ENCODE assay signal across 15 cellular contexts in the genomic region with DNA sequence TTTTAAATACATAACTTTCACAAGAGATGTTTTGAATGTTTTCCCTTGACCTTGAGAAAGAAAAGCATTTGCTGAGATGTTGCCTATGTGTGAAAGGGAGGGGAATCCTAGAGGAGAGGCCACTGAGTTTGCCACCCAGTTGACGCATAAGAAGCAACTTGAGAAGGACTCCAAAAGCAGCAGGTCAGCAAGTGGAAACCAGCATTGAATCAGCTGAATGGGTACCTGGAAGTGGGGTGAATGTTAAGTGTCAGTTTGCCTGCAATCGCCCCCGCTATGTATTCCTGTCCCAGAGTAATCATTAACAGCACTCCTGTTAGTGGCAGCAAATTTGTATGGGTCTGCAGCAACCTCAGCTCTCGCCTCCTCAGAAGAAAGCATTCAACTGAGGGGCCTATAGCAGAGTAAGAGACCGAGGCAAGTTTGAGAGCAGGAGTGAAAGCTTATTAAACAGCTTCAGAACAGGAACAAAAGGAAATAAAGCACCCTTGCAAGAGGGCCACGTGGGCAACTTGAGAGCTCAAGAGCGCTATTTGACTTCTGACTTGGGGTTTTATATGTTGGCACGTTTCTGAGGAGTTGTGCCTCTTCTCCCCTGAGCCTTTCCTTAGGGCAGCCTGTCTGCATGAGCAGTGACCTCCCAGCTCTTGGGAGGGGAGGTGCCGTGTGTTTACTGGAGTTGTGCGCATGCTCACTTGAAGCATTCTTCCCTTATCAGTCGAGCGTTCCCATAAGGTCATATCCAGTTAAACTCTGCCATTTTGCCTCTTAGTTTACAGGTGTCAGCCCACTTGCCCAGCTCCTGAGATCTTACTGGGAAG.
DNase-seq lines count a peak whose midpoint lies in the region; ATAC-seq, FAIRE-seq and TF ChIP-seq lines count a peak whose summit lies in the region.
"Had no signal": no experiment of that assay in that cellular context is flagged by ENCODE, and none has a peak within 500 bp of the region (broad histone marks: within the 10 kb centered on the region; RNA-seq: fewer than 3 reads in every experiment).

No MANE protein-coding gene starts in this region.

- ATAC-seq in GM21717 (IDR thresholded peaks at IDR 0.05; ENCODE audit: unreplicated experiment), result peak; percentile 5
- ATAC-seq in lung (ENCODE audit: insufficient read depth, low FRiP score), result peak; percentile 42
- no peak for ATAC-seq in T-cell (replicated peaks in 1 of 4)

- H3K4me3 Mint-ChIP-seq in T-cell, result no peak overlapping the region
- H3K4me3 Mint-ChIP-seq: activated naive CD4-positive, alpha-beta T cell treated with anti-CD3 and anti-CD28 coated beads, Interleukin-2, amount 50 U/mL, for 24 hours had no signal

- peak overlapping the region in 1 of 2 donors; percentile 80 for H3K27ac ChIP-seq in lung (ENCODE audit: low read depth in 1 of 2, low read length in 1 of 2)
- H3K27ac ChIP-seq in ovary, result no peak overlapping the region

- H3K9me3 ChIP-seq in lung (ENCODE audit: control insufficient read depth in 2 of 2, insufficient read depth in 1 of 2, low read length in 1 of 2) (no peaks in the 10 kb centered on the region), ovary (no peaks in the 10 kb centered on the region)

- H3K4me1 ChIP-seq in lung (ENCODE audit: control insufficient read depth in 2 of 2, insufficient read depth in 2 of 2, low read length in 2 of 2) (peaks cover 0 to 2% of the 10 kb centered on the region in 2 donors), ovary (ENCODE audit: insufficient read depth) (peaks cover 3% of the 10 kb centered on the region)

- CTCF ChIA-PET in T-cell (lab: Charles Lee), result interaction anchor here in 1 of 2 donors (0.6 kb wide), 1 partner anchor 314 kb away, joined by 6 read pairs; no protein-coding TSS in a partner anchor

- H3K27ac Mint-ChIP-seq in T-cell, result no peak overlapping the region
- H3K27ac Mint-ChIP-seq: activated naive CD4-positive, alpha-beta T cell treated with anti-CD3 and anti-CD28 coated beads, Interleukin-2, amount 50 U/mL, for 24 hours had no signal

- intact Hi-C loops in ovary (cut with DNase I), result no loop called here

- H3K4me1 Mint-ChIP-seq in T-cell, result no peaks in the 10 kb centered on the region
- H3K4me1 Mint-ChIP-seq: activated naive CD4-positive, alpha-beta T cell treated with anti-CD3 and anti-CD28 coated beads, Interleukin-2, amount 50 U/mL, for 24 hours had no signal

- 70 to 81% methylated on average over 12 of the region's 12 CpGs for WGBS in lung, 2 donors
- WGBS in ovary, 3 donors, result 47 to 73% (median 48%) methylated on average over 12 of the region's 12 CpGs

- POLR2A ChIA-PET in T-cell (lab: Charles Lee), result no interaction called here

- no peak for TF ChIP-seq POLR2A in ovary (IDR thresholded peaks at IDR 0.05)

- no peaks in the 10 kb centered on the region for H3K9me3 Mint-ChIP-seq in T-cell
- H3K9me3 Mint-ChIP-seq: activated naive CD4-positive, alpha-beta T cell treated with anti-CD3 and anti-CD28 coated beads, Interleukin-2, amount 50 U/mL, for 24 hours had no signal

- TF ChIP-seq EP300 in ovary (IDR thresholded peaks at IDR 0.05), result no peak

- no peak overlapping the region for H3K4me3 ChIP-seq in lung
- no peak overlapping the region for H3K4me3 ChIP-seq in ovary

- no peaks in the 10 kb centered on the region for H3K36me3 Mint-ChIP-seq in T-cell
- H3K36me3 Mint-ChIP-seq: activated naive CD4-positive, alpha-beta T cell treated with anti-CD3 and anti-CD28 coated beads, Interleukin-2, amount 50 U/mL, for 24 hours had no signal

- TF ChIP-seq CTCF in lung (IDR thresholded peaks at IDR 0.05; ENCODE audit: control extremely low read depth, extremely low read depth), result no peak
- no peak for TF ChIP-seq CTCF in ovary (IDR thresholded peaks at IDR 0.05)

- H3K36me3 ChIP-seq in lung (ENCODE audit: control insufficient read depth in 2 of 2, insufficient read depth in 2 of 2, low read length in 2 of 2) (no peaks in the 10 kb centered on the region), ovary (no peaks in the 10 kb centered on the region)

- DNase-seq in DMS53 (lab: John Stamatoyannopoulos, UW) (peak; percentile 81), lung (ENCODE audit: low spot score) (peak; percentile 65), NCI-H1417 (lab: John Stamatoyannopoulos, UW) (no peak), T-cell (no peak), ovary (no peak), KG1 (lab: John Stamatoyannopoulos, UW) (no peak)
- DNase-seq: activated CD4-positive, CD25-positive, alpha-beta regulatory T cell treated with anti-CD3 and anti-CD28 coated beads, Interleukin-2, amount 50 U/mL, for 72 hours; activated T-cell treated with anti-CD3 and anti-CD28 coated beads for 4 hours; DMS 273 treated with DMSO at 0.1 percent for 48 hours; NCI-H226 had no signal

- FAIRE-seq in TTC549 (lab: Jason Lieb, UNC), result peak; percentile 85
- FAIRE-seq: endometrium, islet of Langerhans had no signal

- peaks cover 3 to 6% of the 10 kb centered on the region in 2 donors for H3K27me3 Mint-ChIP-seq in T-cell

- H3K27me3 ChIP-seq in lung (ENCODE audit: control insufficient read depth, insufficient read depth) (no peaks in the 10 kb centered on the region), ovary (no peaks in the 10 kb centered on the region)

Comparison
In these comparisons a context has a peak if more than half of its experiments do, and no peak if none do; other contexts are left out.
1. DNase-seq: peak in DMS53 (single experiment) and lung (single experiment); none in NCI-H1417 (0 of 3), T-cell (0 of 34), ovary (0 of 5) and KG1 (single experiment).
2. ATAC-seq: peak in GM21717 (single experiment) and lung (single experiment); none in T-cell (0 of 4).